ENCODE assay signal across 1 cellular context in genomic region chrX:11421816-11422528, GRCh38.
TF ChIP-seq lines count a peak whose summit lies in the region.

No MANE protein-coding gene starts in this region.

TF ChIP-seq in K562, 482 proteins besides CTCF, POLR2A, EP300 and RAD21 (continued from another document):
- TF ChIP-seq CTBP1 (IDR thresholded peaks at IDR 0.05; ENCODE audit: borderline replicate concordance) (0 out of 2 replicates have a peak, but pooled peaks have one; percentile 12), ZNF395 (CRISPR knock-in tag; IDR thresholded peaks at IDR 0.05) (peak; percentile 37; the same call in 1 of the 2 replicates), ZBTB33 (CRISPR knock-in tag; IDR thresholded peaks at IDR 0.05) (no peak)
